Comparison of ENCODE assay signal across 1 cellular context in the genomic region with DNA sequence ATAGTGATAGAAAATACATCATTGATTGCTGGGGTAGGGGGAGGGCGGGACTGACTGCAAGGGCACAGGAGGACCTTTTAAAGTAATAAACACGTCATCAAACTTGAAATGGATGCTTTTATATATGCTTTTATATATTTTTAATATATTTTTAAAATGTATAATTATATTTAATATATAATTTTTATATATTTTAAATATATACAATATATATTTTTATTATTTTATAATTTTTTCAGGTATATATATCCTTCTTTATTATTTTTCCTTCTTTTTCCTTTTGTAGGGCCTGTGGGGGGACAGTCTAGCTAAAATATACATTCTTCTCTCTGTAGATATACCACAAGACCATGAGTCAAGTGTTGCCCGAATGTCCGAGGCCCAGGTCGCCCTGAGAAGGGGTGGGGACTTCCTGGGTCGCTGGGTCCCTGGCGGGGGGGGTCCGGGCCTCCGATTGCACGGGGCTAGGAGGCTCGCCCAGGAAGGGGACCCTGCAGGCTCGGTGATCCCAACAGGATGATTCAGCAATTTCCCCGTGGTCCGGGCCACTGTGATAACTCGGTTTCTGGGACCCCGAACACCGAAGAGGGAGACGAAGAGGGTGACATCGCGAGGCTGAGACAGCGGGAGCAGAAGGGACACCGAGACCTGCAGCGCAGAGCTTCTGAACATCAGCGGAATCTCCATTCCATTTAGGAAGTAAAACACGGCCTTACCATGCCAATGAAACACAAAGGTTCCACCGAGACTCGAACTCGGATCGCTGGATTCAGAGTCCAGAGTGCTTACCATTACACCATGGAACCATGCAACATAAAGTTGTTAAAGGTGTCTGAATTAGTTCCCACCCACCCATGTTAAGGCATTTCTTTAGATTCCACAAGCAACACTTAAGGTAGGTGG.
A peak's percentile ranks its signal among the peaks of the same experiment; 100 is the strongest.
TF ChIP-seq lines count a peak whose summit lies in the region.

No MANE protein-coding gene starts in this region.

TF ChIP-seq in K562, 482 proteins besides CTCF, POLR2A, EP300 and RAD21 (continued from another document):
- no peak for TF ChIP-seq PBX2 (CRISPR knock-in tag; IDR thresholded peaks at IDR 0.05; ENCODE audit: low read depth)
- no peak for TF ChIP-seq PBX2 (tag; conservative IDR thresholded peaks at IDR 0.05; ENCODE audit: low read depth)
- 0 out of 2 replicates have a peak, but pooled peaks have one; percentile 16 for TF ChIP-seq PYGO2 (tag; IDR thresholded peaks at IDR 0.05)
- 0 out of 2 replicates have a peak, but pooled peaks have one; percentile 51 for TF ChIP-seq LEF1 (IDR thresholded peaks at IDR 0.05)
- TF ChIP-seq ZKSCAN1 (IDR thresholded peaks at IDR 0.05; ENCODE audit: low read depth, low read length), result no peak
- no peak for TF ChIP-seq SETDB1 (IDR thresholded peaks at IDR 0.05; ENCODE audit: low read length)
- no peak for TF ChIP-seq TCF7 (IDR thresholded peaks at IDR 0.05; ENCODE audit: borderline replicate concordance)
- no peak for TF ChIP-seq ZNF232 (CRISPR knock-in tag; IDR thresholded peaks at IDR 0.05)
- TF ChIP-seq BRD4 (IDR thresholded peaks at IDR 0.05), result no peak
- peak; percentile 12; the same call in 1 of the 2 replicates for TF ChIP-seq MGA (IDR thresholded peaks at IDR 0.05)
- TF ChIP-seq ZNF3 (CRISPR knock-in tag; IDR thresholded peaks at IDR 0.05), result no peak
- TF ChIP-seq LCOR (CRISPR knock-in tag; IDR thresholded peaks at IDR 0.05), result 0 out of 2 replicates have a peak, but pooled peaks have one; percentile 31
- peak; percentile 86 for TF ChIP-seq POLR3A (IDR thresholded peaks at IDR 0.05; ENCODE audit: borderline replicate concordance, extremely low read depth, insufficient read depth, insufficient read length)
- TF ChIP-seq THRB (CRISPR knock-in tag; conservative IDR thresholded peaks at IDR 0.05), result no peak
- peak in 1 of 2 experiments; percentile 15; a peak in 1 of 4 replicates for TF ChIP-seq MLLT1 (IDR thresholded peaks at IDR 0.05)
- TF ChIP-seq CBX3 (IDR thresholded peaks at IDR 0.05; ENCODE audit: borderline replicate concordance in 1 of 2, low read length in 2 of 2), result peak in 1 of 2 experiments; percentile 73; a peak in 1 of 3 replicates
- TF ChIP-seq, protein P1, sequence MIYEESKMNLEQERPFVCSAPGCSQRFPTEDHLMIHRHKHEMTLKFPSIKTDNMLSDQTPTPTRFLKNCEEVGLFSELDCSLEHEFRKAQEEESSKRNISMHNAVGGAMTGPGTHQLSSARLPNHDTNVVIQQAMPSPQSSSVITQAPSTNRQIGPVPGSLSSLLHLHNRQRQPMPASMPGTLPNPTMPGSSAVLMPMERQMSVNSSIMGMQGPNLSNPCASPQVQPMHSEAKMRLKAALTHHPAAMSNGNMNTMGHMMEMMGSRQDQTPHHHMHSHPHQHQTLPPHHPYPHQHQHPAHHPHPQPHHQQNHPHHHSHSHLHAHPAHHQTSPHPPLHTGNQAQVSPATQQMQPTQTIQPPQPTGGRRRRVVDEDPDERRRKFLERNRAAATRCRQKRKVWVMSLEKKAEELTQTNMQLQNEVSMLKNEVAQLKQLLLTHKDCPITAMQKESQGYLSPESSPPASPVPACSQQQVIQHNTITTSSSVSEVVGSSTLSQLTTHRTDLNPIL (CRISPR knock-in tag; IDR thresholded peaks at IDR 0.05), result no peak
- TF ChIP-seq GTF2F1 (IDR thresholded peaks at IDR 0.05; ENCODE audit: low read depth, low read length), result no peak
- TF ChIP-seq NR1H2 (CRISPR knock-in tag; IDR thresholded peaks at IDR 0.05), result no peak
- no peak for TF ChIP-seq FOXA3 (CRISPR knock-in tag; conservative IDR thresholded peaks at IDR 0.05 in 1 of 2, IDR thresholded peaks at IDR 0.05 in 1 of 2)
- TF ChIP-seq ZNF586 (CRISPR knock-in tag; conservative IDR thresholded peaks at IDR 0.05), result no peak
- TF ChIP-seq HDAC2 (IDR thresholded peaks at IDR 0.05), result peak; percentile 79; the same call in 1 of the 2 replicates
- TF ChIP-seq HMGXB4 (CRISPR knock-in tag; IDR thresholded peaks at IDR 0.05), result no peak
- TF ChIP-seq TAF1 (IDR thresholded peaks at IDR 0.05; ENCODE audit: control insufficient read depth, extremely low read depth, insufficient read depth, low read length, severe bottlenecking), result no peak
- no peak for TF ChIP-seq MED1 (CRISPR knock-in tag; IDR thresholded peaks at IDR 0.05; ENCODE audit: borderline replicate concordance)
- no peak for TF ChIP-seq E2F4 (CRISPR knock-in tag; IDR thresholded peaks at IDR 0.05; ENCODE audit: low read depth)
- TF ChIP-seq ZNF830 (CRISPR knock-in tag; IDR thresholded peaks at IDR 0.05), result no peak
